ENCODE assay signal across 1 cellular context in the genomic region with DNA sequence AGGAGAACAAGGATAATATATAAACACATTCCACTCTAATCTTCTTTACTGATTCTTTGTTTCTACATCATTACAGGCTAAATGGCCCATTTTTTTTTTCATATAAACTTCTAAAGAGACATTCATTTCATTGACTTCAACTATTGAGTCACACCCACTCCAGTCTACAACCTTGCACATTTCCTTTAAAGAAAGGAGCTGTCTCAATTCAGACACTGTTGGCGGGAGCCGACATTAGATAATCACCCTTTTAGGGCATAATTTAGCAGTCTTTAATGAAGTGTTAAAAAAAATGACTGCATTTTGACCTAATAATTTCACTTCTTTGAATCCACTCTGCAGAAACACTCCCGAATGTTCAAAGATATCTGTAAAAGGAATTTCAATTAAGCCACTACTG.
TF ChIP-seq lines count a peak whose summit lies in the region.

No MANE protein-coding gene starts in this region.

TF ChIP-seq in Ishikawa, 13 proteins besides CTCF, POLR2A, EP300 and RAD21 (continued from another document):
- TF ChIP-seq CREB1 (IDR thresholded peaks at IDR 0.05; ENCODE audit: low read depth), result no peak
- no peak for TF ChIP-seq EGR1 (IDR thresholded peaks at IDR 0.05)
- TF ChIP-seq FOXM1 (IDR thresholded peaks at IDR 0.05; ENCODE audit: borderline replicate concordance, low read depth), result 0 out of 2 replicates have a peak, but pooled peaks have one; percentile 36
- TF ChIP-seq TEAD4 (IDR thresholded peaks at IDR 0.05), result no peak
